9 cellular contexts compared by ENCODE assay signal in genomic region chr10:79444243-79445119, GRCh38. TPM values are rescaled to one million over a fixed set of nuclear protein-coding genes. Genes with fewer than 3 reads are reported as not detected.
DNase-seq lines count a peak whose midpoint lies in the region; ATAC-seq, FAIRE-seq and TF ChIP-seq lines count a peak whose summit lies in the region.
"Had no signal": no experiment of that assay in that cellular context is flagged by ENCODE, and none has a peak within 500 bp of the region (broad histone marks: within the 10 kb centered on the region; RNA-seq: fewer than 3 reads in every experiment).

No MANE protein-coding gene starts in this region.

- DNase-seq in GDM1 (lab: John Stamatoyannopoulos, UW) (peak; percentile 26), H54 (ENCODE audit: insufficient read length, low spot score) (peak; percentile 86), MG63 (peak; percentile 90), coronary artery (ENCODE audit: low spot score) (peak; percentile 90), right lobe of liver (peak; percentile 78 to 91 (median 85))
- peak; percentile 49 for DNase-seq in activated CD4-positive, CD25-positive, alpha-beta regulatory T cell treated with anti-CD3 and anti-CD28 coated beads, Interleukin-2, amount 50 U/mL, for 72 hours
- peak; percentile 26 for DNase-seq in stimulated activated CD8-positive, alpha-beta memory T cell treated with anti-CD3 and anti-CD28 coated beads, Interleukin-12 subunit alpha, Interleukin-12 subunit beta, amount 100 ng/mL, for 1 hour (ENCODE audit: low read depth)

- H3K27me3 ChIP-seq in MG63 (no peaks in the 10 kb centered on the region), right lobe of liver (no peaks in the 10 kb centered on the region)

- FAIRE-seq in H54 (lab: Jason Lieb, UNC), result no peak
- FAIRE-seq: colon had no signal

- H3K9me3 ChIP-seq in MG63, result no peaks in the 10 kb centered on the region
- no peaks in the 10 kb centered on the region for H3K9me3 ChIP-seq in right lobe of liver

- H3K27ac ChIP-seq in coronary artery (peak overlapping the region; percentile 93 to 95), right lobe of liver (peak overlapping the region; percentile 72 to 87 (median 79))

- 0 out of 2 replicates have a peak, but pooled peaks have one; percentile 14 for TF ChIP-seq POLR2A in H54 (IDR thresholded peaks at IDR 0.05; ENCODE audit: low read depth, low read length)
- TF ChIP-seq POLR2A in right lobe of liver (IDR thresholded peaks at IDR 0.05), result peak; percentile 78

- H3K36me3 ChIP-seq in MG63 (peaks cover 13% of the 10 kb centered on the region), right lobe of liver (no peaks in the 10 kb centered on the region)

- ATAC-seq in right lobe of liver, result peak; percentile 47 to 57 (median 56)
- ATAC-seq in HG03565 (IDR thresholded peaks at IDR 0.05; ENCODE audit: unreplicated experiment), result no peak

- intact Hi-C loops in right lobe of liver (cut with DNase I), result no loop called here

- peaks cover 0 to 45% (median 12%) of the 10 kb centered on the region in 4 donors for H3K4me1 ChIP-seq in right lobe of liver

- 3% methylated on average over 7 of the region's 44 CpGs for WGBS in right lobe of liver (ENCODE audit: insufficient coverage, low coverage, low lambda C conversion rate, missing lambda C conversion rate)

- TF ChIP-seq CTCF in coronary artery (IDR thresholded peaks at IDR 0.05), result no peak
- TF ChIP-seq CTCF in right lobe of liver (IDR thresholded peaks at IDR 0.05), result no peak

- H3K4me3 ChIP-seq in MG63 (peak overlapping the region; percentile 61), coronary artery (peak overlapping the region; percentile 94), right lobe of liver (peak overlapping the region; percentile 90 to 93 (median 92))

RNA-seq across cellular contexts. Expression of gene ZCCHC24, which starts 0.9 kb away (rescaled TPM):
- 17.8 and 20.5 TPM in 2 replicates for total RNA-seq in MG63 (2014; rRNA removed; shearing (Covaris generic); ENCODE audit: low replicate concordance)
- total RNA-seq in right lobe of liver, result 10 to 100 TPM; 19.8 to 33.6 (median 22.7) TPM

Comparison
In these comparisons a context has a peak if more than half of its experiments do, and no peak if none do; other contexts are left out.
1. DNase-seq: peak in every context shown above with its lines; median percentile 90 in MG63; 90 in coronary artery; 86 in H54; 85 in right lobe of liver; 49 in activated CD4-positive, CD25-positive, alpha-beta regulatory T cell treated with anti-CD3 and anti-CD28 coated beads, Interleukin-2, amount 50 U/mL, for 72 hours; 26 in GDM1; 26 in stimulated activated CD8-positive, alpha-beta memory T cell treated with anti-CD3 and anti-CD28 coated beads, Interleukin-12 subunit alpha, Interleukin-12 subunit beta, amount 100 ng/mL, for 1 hour.